ENCODE assay signal across 9 cellular contexts in the genomic region with DNA sequence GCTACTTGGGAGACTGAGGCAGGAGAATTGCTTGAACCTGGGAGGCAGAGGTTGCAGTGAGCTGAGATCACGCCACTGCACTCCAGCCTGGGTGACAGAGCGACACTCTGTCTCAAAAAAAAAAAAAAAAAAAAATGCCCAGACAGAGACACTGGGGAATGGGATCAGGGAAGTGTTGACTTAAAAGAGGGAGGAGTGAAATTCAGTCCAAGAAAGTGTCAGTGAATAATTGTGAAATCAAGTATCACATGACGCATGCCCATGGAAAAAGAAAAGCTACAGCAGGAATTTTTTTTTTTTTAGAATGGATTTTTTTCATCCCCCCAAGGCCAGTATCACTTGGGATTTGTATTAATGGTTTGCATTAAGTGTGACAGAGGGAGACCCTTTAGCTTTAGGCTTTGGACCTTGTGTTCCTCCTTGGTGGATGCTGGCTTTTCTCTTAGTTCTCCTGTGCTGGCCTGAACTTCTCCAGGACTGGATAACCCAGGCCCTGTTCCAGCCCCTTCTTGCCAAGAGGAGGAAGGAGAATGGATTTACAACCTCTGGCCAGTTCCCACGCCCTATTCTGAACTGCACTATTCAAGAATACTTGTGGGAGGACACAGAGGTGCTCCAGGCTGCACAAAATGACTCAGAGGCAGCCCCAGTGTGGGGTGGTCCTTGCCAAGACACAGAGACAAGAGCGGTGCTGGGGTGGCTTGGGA. TPM values are rescaled to one million over a fixed set of nuclear protein-coding genes. Genes with fewer than 3 reads are reported as not detected.
DNase-seq lines count a peak whose midpoint lies in the region; ATAC-seq and TF ChIP-seq lines count a peak whose summit lies in the region.
"Had no signal": no experiment of that assay in that cellular context is flagged by ENCODE, and none has a peak within 500 bp of the region (broad histone marks: within the 10 kb centered on the region; RNA-seq: fewer than 3 reads in every experiment).

No MANE protein-coding gene starts in this region.

- H3K36me3 ChIP-seq in MG63 (no peaks in the 10 kb centered on the region), tibial artery (no peaks in the 10 kb centered on the region), MM.1S (replicated peaks; ENCODE audit: insufficient read depth, low read length) (no peaks in the 10 kb centered on the region)

- TF ChIP-seq CTCF in tibial artery (IDR thresholded peaks at IDR 0.05), result no peak
- TF ChIP-seq CTCF in MM.1S (IDR thresholded peaks at IDR 0.05; ENCODE audit: low read length), result no peak

- H3K9ac ChIP-seq in MM.1S (ENCODE audit: low read length), result no peak overlapping the region

- H3K9me3 ChIP-seq in MG63 (no peaks in the 10 kb centered on the region), tibial artery (no peaks in the 10 kb centered on the region), MM.1S (replicated peaks; ENCODE audit: insufficient read depth, low read length) (no peaks in the 10 kb centered on the region)

- ATAC-seq in esophagus mucosa (peak; percentile 85), HG02938 (IDR thresholded peaks at IDR 0.05; ENCODE audit: unreplicated experiment) (no peak), GM19463 (IDR thresholded peaks at IDR 0.05; ENCODE audit: unreplicated experiment) (no peak)

- DNase-seq in MG63 (peak; percentile 75), lung microvascular endothelial cell (ENCODE audit: low read depth in 2 of 2) (peak; percentile 19 to 40), tibial artery (peak; percentile 91 to 96), MM.1S (no peak)
- DNase-seq in stimulated activated naive CD4-positive, alpha-beta T cell (lab: John Stamatoyannopoulos, UW), result no peak
- DNase-seq: NCI-H748 treated with DMSO at 0.1 percent for 48 hours had no signal

- H3F3A ChIP-seq in MM.1S (ENCODE audit: insufficient read depth, low read length), result no peaks in the 10 kb centered on the region

- H2AFZ ChIP-seq in MM.1S (ENCODE audit: low read length), result no peak overlapping the region

- H3K9me2 ChIP-seq in MM.1S (replicated peaks; ENCODE audit: insufficient read depth, low read length), result no peaks in the 10 kb centered on the region

- H3K4me3 ChIP-seq in MG63 (no peak overlapping the region), tibial artery (peak overlapping the region in 1 of 2 donors; percentile 4), MM.1S (ENCODE audit: low read length) (no peak overlapping the region)

- no peaks in the 10 kb centered on the region for H4K20me1 ChIP-seq in MM.1S (ENCODE audit: insufficient read depth, low read length)

- H3K27ac ChIP-seq in tibial artery (peak overlapping the region; percentile 75 to 80), MM.1S (ENCODE audit: low read length) (no peak overlapping the region)

- H3K27me3 ChIP-seq in MG63, result peaks cover 6% of the 10 kb centered on the region
- no peaks in the 10 kb centered on the region for H3K27me3 ChIP-seq in tibial artery
- H3K27me3 ChIP-seq in MM.1S (replicated peaks; ENCODE audit: insufficient read depth, low read length), result no peaks in the 10 kb centered on the region

- no peaks in the 10 kb centered on the region for H3K79me2 ChIP-seq in MM.1S (ENCODE audit: low read length)

- H3K4me2 ChIP-seq in MM.1S (ENCODE audit: low read depth, low read length), result no peak overlapping the region

- intact Hi-C loops in tibial artery (cut with DNase I; ENCODE audit: low total_unique reads), result no loop called here

- H3K4me1 ChIP-seq in tibial artery (peaks cover 0 to 54% (median 20%) of the 10 kb centered on the region in 4 donors), MM.1S (ENCODE audit: low read length) (0 out of 2 replicates have a peak, but pooled peaks cover 3% of the 10 kb centered on the region)

RNA-seq across cellular contexts. Expression of a gene that starts 36.7 kb away (rescaled TPM):
- total RNA-seq in MG63 (2014; rRNA removed; shearing (Covaris generic); ENCODE audit: low replicate concordance), result 0.07 TPM in 1 of 2 replicates, not detected in the other
- 2.4 TPM for total RNA-seq in esophagus mucosa
- total RNA-seq in lung microvascular endothelial cell, result 0.65 and 0.79 TPM in 2 replicates

RNA-seq across cellular contexts. Expression of a gene that starts 50.0 kb away (rescaled TPM):
- total RNA-seq in MG63 (2014; rRNA removed; shearing (Covaris generic); ENCODE audit: low replicate concordance), result 83.1 and 134 TPM in 2 replicates
- total RNA-seq in esophagus mucosa (41.0 TPM), lung microvascular endothelial cell (45.5 and 91.7 TPM in 2 replicates)

Comparison
In these comparisons a context has a peak if more than half of its experiments do, and no peak if none do; other contexts are left out.
1. DNase-seq: peak in MG63 (single experiment), lung microvascular endothelial cell (2 of 2) and tibial artery (2 of 2); none in MM.1S (single experiment) and stimulated activated naive CD4-positive, alpha-beta T cell (0 of 6).